Comparison of ENCODE assay signal across 8 cellular contexts in genomic region chr1:235160965-235161684, GRCh38. TPM values are rescaled to one million over a fixed set of nuclear protein-coding genes. Genes with fewer than 3 reads are reported as not detected.
DNase-seq lines count a peak whose midpoint lies in the region; ATAC-seq and TF ChIP-seq lines count a peak whose summit lies in the region.

Gene RBM34 (minus strand): TSS chr1:235161250. CDS start chr1:235161226, 24 bp downstream.

- H3K4me1 ChIP-seq in breast epithelium, result no peaks in the 10 kb centered on the region
- peaks cover 5% of the 10 kb centered on the region; the same call in 1 of the 2 replicates for H3K4me1 ChIP-seq in iPS-20b (ENCODE audit: insufficient read depth, low read length)

- peak; percentile 99 for TF ChIP-seq POLR2A in breast epithelium (IDR thresholded peaks at IDR 0.05)

- H3K27me3 ChIP-seq in WERI-Rb-1 (ENCODE audit: insufficient read depth, low read depth, severe bottlenecking), result no peaks in the 10 kb centered on the region
- no peaks in the 10 kb centered on the region for H3K27me3 ChIP-seq in breast epithelium
- no peaks in the 10 kb centered on the region for H3K27me3 ChIP-seq in iPS-20b (ENCODE audit: insufficient read depth, low read length)

- peak within 1 kb of the TSS; percentile 96 for H3K9ac ChIP-seq in iPS-20b (ENCODE audit: low read depth, low read length)

- no peaks in the 10 kb centered on the region for H3K9me3 ChIP-seq in WERI-Rb-1 (ENCODE audit: severe bottlenecking)
- no peaks in the 10 kb centered on the region for H3K9me3 ChIP-seq in breast epithelium
- no peaks in the 10 kb centered on the region for H3K9me3 ChIP-seq in iPS-20b (ENCODE audit: insufficient read depth, low read depth, low read length)

- ATAC-seq in GM18907 (IDR thresholded peaks at IDR 0.05; ENCODE audit: unreplicated experiment), result peak; percentile 94
- peak; percentile 85 for ATAC-seq in HG03139 (IDR thresholded peaks at IDR 0.05; ENCODE audit: unreplicated experiment)

- H3K4me3 ChIP-seq in WERI-Rb-1 (ENCODE audit: low read depth, low read length), result peak within 1 kb of the TSS; percentile 63
- H3K4me3 ChIP-seq in breast epithelium, result peak within 1 kb of the TSS; percentile 75 to 90 (median 76)
- H3K4me3 ChIP-seq in iPS-20b (ENCODE audit: low read length), result peak within 1 kb of the TSS; percentile 98
- H3K4me3 ChIP-seq in skin epidermis, result peak within 1 kb of the TSS; percentile 50 to 88 (median 70)

- TF ChIP-seq CTCF in WERI-Rb-1 (IDR thresholded peaks at IDR 0.05; ENCODE audit: low read depth, low read length), result peak; percentile 47; the same call in 1 of the 2 replicates
- TF ChIP-seq CTCF in breast epithelium (IDR thresholded peaks at IDR 0.05), result peak in 1 of 3 donors; percentile 47

- H3K27ac ChIP-seq in WERI-Rb-1 (peak within 1 kb of the TSS; percentile 76), breast epithelium (peak within 1 kb of the TSS; percentile 94 to 96), iPS-20b (ENCODE audit: low read length) (peak within 1 kb of the TSS; percentile 37), skin epidermis (peak within 1 kb of the TSS; percentile 23 to 96 (median 91))

- H3K36me3 ChIP-seq in WERI-Rb-1, result peaks cover 45% of the 10 kb centered on the region
- no peaks in the 10 kb centered on the region for H3K36me3 ChIP-seq in breast epithelium
- peaks cover 41% of the 10 kb centered on the region for H3K36me3 ChIP-seq in iPS-20b (ENCODE audit: insufficient read depth, low read depth, low read length)

- intact Hi-C loops in breast epithelium (cut with DNase I; ENCODE audit: low total_unique reads), result no loop called here

- DNase-seq in AG08395 (ENCODE audit: low spot score), result peak; percentile 95
- DNase-seq in NCI-H2227 (lab: John Stamatoyannopoulos, UW; ENCODE audit: unreplicated experiment), result peak; percentile 96
- DNase-seq in WERI-Rb-1, result peak; percentile 99
- peak; percentile 82 to 90 for DNase-seq in breast epithelium (ENCODE audit: low spot score in 2 of 2)

RNA-seq across cellular contexts. Expression of gene RBM34, which starts in this region (rescaled TPM):
- 10 to 100 TPM; 42.9 to 54.0 (median 52.2) TPM for total RNA-seq in breast epithelium

Comparison
In these comparisons a context has a peak if more than half of its experiments do, and no peak if none do; other contexts are left out.
1. Peak in every context shown above with its lines: DNase-seq, ATAC-seq, H3K4me3 ChIP-seq and H3K27ac ChIP-seq.
2. H3K27ac ChIP-seq: peak in every context shown above with its lines; median percentile 95 in breast epithelium; 91 in skin epidermis; 76 in WERI-Rb-1; 37 in iPS-20b.